11 cellular contexts compared by ENCODE assay signal in the genomic region with DNA sequence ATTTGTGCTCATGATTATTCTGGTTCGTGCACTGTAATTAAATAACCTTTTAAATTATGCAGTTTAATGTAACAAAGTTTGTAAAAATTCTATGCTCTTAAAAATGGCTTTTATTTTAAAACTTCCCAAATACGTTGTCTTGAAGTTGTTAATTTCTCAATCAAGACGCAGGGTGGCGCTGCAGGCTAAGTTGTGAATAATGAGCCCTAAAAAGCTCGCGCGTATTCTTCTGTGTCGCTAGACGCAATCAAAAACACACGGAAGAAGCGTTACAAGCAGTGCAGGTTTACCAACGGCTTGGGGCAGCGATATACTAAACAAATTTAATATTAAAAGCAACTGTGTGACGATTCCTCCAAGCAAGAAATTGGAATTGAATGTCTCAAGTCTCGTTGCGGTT. TPM values are rescaled to one million over a fixed set of nuclear protein-coding genes. Genes with fewer than 3 reads are reported as not detected.
DNase-seq lines count a peak whose midpoint lies in the region; ATAC-seq and TF ChIP-seq lines count a peak whose summit lies in the region.
"Had no signal": no experiment of that assay in that cellular context is flagged by ENCODE, and none has a peak within 500 bp of the region (broad histone marks: within the 10 kb centered on the region; RNA-seq: fewer than 3 reads in every experiment).

TSS of gene PCDHB4 (plus strand) at position 256 of the 400 bp plus-strand sequence. CDS start 181 bp downstream, outside the sequence.

- H3K9me3 ChIP-seq in tibial nerve (peaks cover 0 to 57% (median 7%) of the 10 kb centered on the region in 4 donors), MG63 (no peaks in the 10 kb centered on the region; the same call in 1 of the 2 replicates)

- TF ChIP-seq EP300 in tibial nerve (IDR thresholded peaks at IDR 0.05) = no peak

- intact Hi-C loops in activated CD8-positive, alpha-beta T cell treated with anti-CD3 and anti-CD28 coated beads for 36 hours (cut with micrococcal nuclease) = no loop called here

- peak; percentile 26 for DNase-seq in activated CD8-positive, alpha-beta T cell treated with anti-CD3 and anti-CD28 coated beads for 36 hours
- DNase-seq in activated CD8-positive, alpha-beta T cell treated with anti-CD3 and anti-CD28 coated beads, Interleukin-2, amount 10 ng/mL, durations not matched to agents 7 days and 5 days = no peak
- peak; percentile 69 for DNase-seq in WTC11 (ENCODE audit: low spot score)
- peak; percentile 34 for DNase-seq in iPS-NIHi7 (ENCODE audit: extremely low spot score)
- peak in 1 of 2 donors; percentile 26 for DNase-seq in tibial nerve (ENCODE audit: low spot score in 2 of 2)
- DNase-seq in mesothelial cell of epicardium (ENCODE audit: low spot score in 2 of 2, unreplicated experiment in 2 of 2) = no peak
- no peak for DNase-seq in MG63
- DNase-seq: activated gamma-delta T cell had no signal

- H3K27me3 ChIP-seq in tibial nerve (no peaks in the 10 kb centered on the region), MG63 (no peaks in the 10 kb centered on the region)
- H3K27me3 ChIP-seq: BLaER1 had no signal

- no peak within 1 kb of the TSS for H3K27ac Mint-ChIP-seq in activated CD8-positive, alpha-beta T cell treated with anti-CD3 and anti-CD28 coated beads for 36 hours
- no peak within 1 kb of the TSS for H3K27ac Mint-ChIP-seq in activated CD8-positive, alpha-beta T cell treated with anti-CD3 and anti-CD28 coated beads, Interleukin-2, amount 10 ng/mL, durations not matched to agents 7 days and 5 days
- H3K27ac Mint-ChIP-seq in WTC11 (no peak within 1 kb of the TSS), mesothelial cell of epicardium (no peak within 1 kb of the TSS)
- H3K27ac Mint-ChIP-seq: memory B cell had no signal

- ATAC-seq in activated CD8-positive, alpha-beta T cell treated with anti-CD3 and anti-CD28 coated beads for 36 hours = no peak
- ATAC-seq in activated CD8-positive, alpha-beta T cell treated with anti-CD3 and anti-CD28 coated beads, Interleukin-2, amount 10 ng/mL, durations not matched to agents 7 days and 5 days = no peak
- ATAC-seq in WTC11 (peak; percentile 73), HG02885 (IDR thresholded peaks at IDR 0.05; ENCODE audit: poor library complexity, unreplicated experiment) (no peak)

- TF ChIP-seq POLR2A in tibial nerve (IDR thresholded peaks at IDR 0.05) = no peak

- no peak within 1 kb of the TSS for H3K4me3 Mint-ChIP-seq in activated CD8-positive, alpha-beta T cell treated with anti-CD3 and anti-CD28 coated beads for 36 hours
- H3K4me3 Mint-ChIP-seq in activated CD8-positive, alpha-beta T cell treated with anti-CD3 and anti-CD28 coated beads, Interleukin-2, amount 10 ng/mL, durations not matched to agents 7 days and 5 days = no peak within 1 kb of the TSS
- peak within 1 kb of the TSS; percentile 51 for H3K4me3 Mint-ChIP-seq in WTC11
- no peak within 1 kb of the TSS for H3K4me3 Mint-ChIP-seq in mesothelial cell of epicardium
- H3K4me3 Mint-ChIP-seq: memory B cell had no signal

- H3K36me3 Mint-ChIP-seq in activated CD8-positive, alpha-beta T cell treated with anti-CD3 and anti-CD28 coated beads for 36 hours (ENCODE audit: low read depth) = peaks cover 5% of the 10 kb centered on the region
- no peaks in the 10 kb centered on the region for H3K36me3 Mint-ChIP-seq in activated CD8-positive, alpha-beta T cell treated with anti-CD3 and anti-CD28 coated beads, Interleukin-2, amount 10 ng/mL, durations not matched to agents 7 days and 5 days (ENCODE audit: low read depth)
- H3K36me3 Mint-ChIP-seq in WTC11 (peaks cover 14% of the 10 kb centered on the region), mesothelial cell of epicardium (peaks cover 59% of the 10 kb centered on the region)

- H3K4me3 ChIP-seq in tibial nerve (peak within 1 kb of the TSS in 3 of 4 donors; percentile 3 to 41 (median 7)), MG63 (no peak within 1 kb of the TSS)
- H3K4me3 ChIP-seq: BLaER1 had no signal

- peaks cover 16% of the 10 kb centered on the region for H3K9me3 Mint-ChIP-seq in activated CD8-positive, alpha-beta T cell treated with anti-CD3 and anti-CD28 coated beads for 36 hours
- peaks cover 13% of the 10 kb centered on the region for H3K9me3 Mint-ChIP-seq in activated CD8-positive, alpha-beta T cell treated with anti-CD3 and anti-CD28 coated beads, Interleukin-2, amount 10 ng/mL, durations not matched to agents 7 days and 5 days (ENCODE audit: insufficient read depth)
- H3K9me3 Mint-ChIP-seq in WTC11 (peaks cover 3% of the 10 kb centered on the region), mesothelial cell of epicardium (peaks cover 39% of the 10 kb centered on the region)

- peaks cover 0 to 6% (median 0%) of the 10 kb centered on the region in 3 donors for H3K36me3 ChIP-seq in tibial nerve
- H3K36me3 ChIP-seq in MG63 = no peaks in the 10 kb centered on the region
- H3K36me3 ChIP-seq: BLaER1 had no signal

- WGBS in tibial nerve, 2 donors = 18 to 21% methylated on average over 16 of the region's 16 CpGs

- CTCF ChIA-PET in activated CD8-positive, alpha-beta T cell treated with anti-CD3 and anti-CD28 coated beads for 36 hours (lab: Charles Lee) = interaction anchor here (1.0 kb wide), 1 partner anchor 21 kb away, joined by 3 read pairs; the partner anchor contains the start of gene PCDHB3
- CTCF ChIA-PET in activated CD8-positive, alpha-beta T cell treated with anti-CD3 and anti-CD28 coated beads, Interleukin-2, amount 10 ng/mL, durations not matched to agents 7 days and 5 days (lab: Charles Lee) = no interaction called here
- CTCF ChIA-PET in WTC11 (lab: Charles Lee) = interaction anchor here (0.5 to 3.1 kb wide), 43 partner anchors 9 to 920 kb away, joined by 3 to 42 read pairs (median 4); partner anchors contain the start of genes PCDHA1, PCDHA10, PCDHA2 and PCDHA8

- TF ChIP-seq CTCF in activated CD8-positive, alpha-beta T cell treated with anti-CD3 and anti-CD28 coated beads for 36 hours (IDR thresholded peaks at IDR 0.05) = peak; percentile 43
- peak; percentile 79 for TF ChIP-seq CTCF in WTC11 (IDR thresholded peaks at IDR 0.05)
- peak in 3 of 5 experiments; percentile 8 to 47 (median 16) for TF ChIP-seq CTCF in tibial nerve (IDR thresholded peaks at IDR 0.05)
- TF ChIP-seq CTCF in mesothelial cell of epicardium (IDR thresholded peaks at IDR 0.05; ENCODE audit: unreplicated experiment) = no peak

- no peaks in the 10 kb centered on the region for H3K4me1 Mint-ChIP-seq in activated CD8-positive, alpha-beta T cell treated with anti-CD3 and anti-CD28 coated beads for 36 hours (ENCODE audit: low read depth)
- no peaks in the 10 kb centered on the region for H3K4me1 Mint-ChIP-seq in activated CD8-positive, alpha-beta T cell treated with anti-CD3 and anti-CD28 coated beads, Interleukin-2, amount 10 ng/mL, durations not matched to agents 7 days and 5 days (ENCODE audit: low read depth)
- no peaks in the 10 kb centered on the region for H3K4me1 Mint-ChIP-seq in WTC11
- no peaks in the 10 kb centered on the region for H3K4me1 Mint-ChIP-seq in mesothelial cell of epicardium
- H3K4me1 Mint-ChIP-seq: memory B cell had no signal

- H3K27me3 Mint-ChIP-seq in activated CD8-positive, alpha-beta T cell treated with anti-CD3 and anti-CD28 coated beads for 36 hours = peaks cover 17% of the 10 kb centered on the region
- H3K27me3 Mint-ChIP-seq in activated CD8-positive, alpha-beta T cell treated with anti-CD3 and anti-CD28 coated beads, Interleukin-2, amount 10 ng/mL, durations not matched to agents 7 days and 5 days (ENCODE audit: low read depth) = no peaks in the 10 kb centered on the region
- no peaks in the 10 kb centered on the region for H3K27me3 Mint-ChIP-seq in WTC11 (ENCODE audit: low read depth)
- H3K27me3 Mint-ChIP-seq in mesothelial cell of epicardium (ENCODE audit: low read depth) = no peaks in the 10 kb centered on the region
- H3K27me3 Mint-ChIP-seq: memory B cell had no signal

- POLR2A ChIA-PET in activated CD8-positive, alpha-beta T cell treated with anti-CD3 and anti-CD28 coated beads for 36 hours (lab: Charles Lee) = no interaction called here
- POLR2A ChIA-PET in activated CD8-positive, alpha-beta T cell treated with anti-CD3 and anti-CD28 coated beads, Interleukin-2, amount 10 ng/mL, durations not matched to agents 7 days and 5 days (lab: Charles Lee) = no interaction called here
- POLR2A ChIA-PET in WTC11 (lab: Charles Lee) = no interaction called here

- peak within 1 kb of the TSS in 1 of 4 donors; percentile 74 for H3K27ac ChIP-seq in tibial nerve
- H3K27ac ChIP-seq: BLaER1 had no signal

- no peaks in the 10 kb centered on the region for H3K4me1 ChIP-seq in tibial nerve
- H3K4me1 ChIP-seq: BLaER1 had no signal

RNA-seq across cellular contexts. Expression of gene PCDHB4, which starts in this region (rescaled TPM):
- total RNA-seq in activated CD8-positive, alpha-beta T cell treated with anti-CD3 and anti-CD28 coated beads for 36 hours = not detected
- total RNA-seq in activated CD8-positive, alpha-beta T cell treated with anti-CD3 and anti-CD28 coated beads, Interleukin-2, amount 10 ng/mL, durations not matched to agents 7 days and 5 days = not detected
- 2.3 to 2.6 TPM (median 2.3 TPM) in 3 replicates for total RNA-seq in WTC11 (2021)
- total RNA-seq in tibial nerve = 10 to 100 TPM in 3 of 4 donors, 1 to 10 TPM in 1; 7.3 to 19.8 (median 14.8) TPM
- 7.9 to 8.6 TPM (median 8.0 TPM) in 3 replicates for total RNA-seq in mesothelial cell of epicardium
- total RNA-seq in MG63 (2014; rRNA removed; shearing (Covaris generic); ENCODE audit: low replicate concordance) = not detected in 2 replicates

Comparison
In these comparisons a context has a peak if more than half of its experiments do, and no peak if none do; other contexts are left out.
1. Peak in DNase-seq in activated CD8-positive, alpha-beta T cell treated with anti-CD3 and anti-CD28 coated beads for 36 hours; RNA of the gene not detected or under 1 TPM.
2. DNase-seq: peak in WTC11 (single experiment) and iPS-NIHi7 (single experiment); none in activated CD8-positive, alpha-beta T cell treated with anti-CD3 and anti-CD28 coated beads, Interleukin-2, amount 10 ng/mL, durations not matched to agents 7 days and 5 days (single experiment), mesothelial cell of epicardium (0 of 2) and MG63 (single experiment).